ENCODE assay signal across 11 cellular contexts in genomic region chr11:88327061-88327460, GRCh38. TPM values are rescaled to one million over a fixed set of nuclear protein-coding genes. Genes with fewer than 3 reads are reported as not detected.
DNase-seq lines count a peak whose midpoint lies in the region; ATAC-seq and TF ChIP-seq lines count a peak whose summit lies in the region.
"Had no signal": no experiment of that assay in that cellular context is flagged by ENCODE, and none has a peak within 500 bp of the region (broad histone marks: within the 10 kb centered on the region; RNA-seq: fewer than 3 reads in every experiment).

No MANE protein-coding gene starts in this region.

- peaks cover 3% of the 10 kb centered on the region for H3K27me3 Mint-ChIP-seq in GM23338 (ENCODE audit: insufficient read depth, low read depth, poor library complexity)
- no peaks in the 10 kb centered on the region for H3K27me3 Mint-ChIP-seq in naive B cell
- H3K27me3 Mint-ChIP-seq: type B pancreatic cell had no signal

- H3K4me3 Mint-ChIP-seq in GM23338 = no peak overlapping the region
- no peak overlapping the region for H3K4me3 Mint-ChIP-seq in naive B cell

- peaks cover 31% of the 10 kb centered on the region for H3K36me3 ChIP-seq in GM23338 (ENCODE audit: insufficient read depth)

- H2AFZ ChIP-seq in GM23338 = no peak overlapping the region

- peak overlapping the region; percentile 53 for H3K4me2 ChIP-seq in GM23338

- H3K36me3 Mint-ChIP-seq in GM23338 (ENCODE audit: low read depth) (peaks cover 96% of the 10 kb centered on the region), naive B cell (peaks cover 10 to 32% of the 10 kb centered on the region in 2 donors)

- H4K20me1 ChIP-seq in GM23338 (replicated peaks; ENCODE audit: insufficient read depth) = peaks cover 70% of the 10 kb centered on the region

- H3K27ac Mint-ChIP-seq in GM23338 = no peak overlapping the region
- peak overlapping the region in 2 of 6 donors; percentile 28 to 53 for H3K27ac Mint-ChIP-seq in naive B cell
- H3K27ac Mint-ChIP-seq: type B pancreatic cell had no signal

- H3K4me1 Mint-ChIP-seq in GM23338 = peaks cover 91% of the 10 kb centered on the region
- peaks cover 18 to 46% (median 44%) of the 10 kb centered on the region in 3 donors for H3K4me1 Mint-ChIP-seq in naive B cell

- 0 out of 2 replicates have a peak overlapping the region, but pooled peaks have one; percentile 8 for H3K4me3 ChIP-seq in GM23338
- H3K4me3 ChIP-seq: ascending aorta had no signal

- no peaks in the 10 kb centered on the region for H3K9me2 ChIP-seq in GM23338 (ENCODE audit: insufficient read depth)

- H3K9me3 Mint-ChIP-seq in GM23338 = no peaks in the 10 kb centered on the region
- H3K9me3 Mint-ChIP-seq in naive B cell = peaks cover 0 to under 1% (median 0%) of the 10 kb centered on the region in 7 donors

- H3K27me3 ChIP-seq in GM23338 (ENCODE audit: insufficient read depth) = no peaks in the 10 kb centered on the region
- H3K27me3 ChIP-seq: ascending aorta had no signal

- DNase-seq in GM23338 (ENCODE audit: low spot score) (no peak), naive B cell (no peak), foreskin melanocyte (no peak), amniotic stem cell (lab: John Stamatoyannopoulos, UW) (no peak), RKO (ENCODE audit: low spot score) (no peak)
- DNase-seq: NCI-H510A had no signal

- peaks cover 71% of the 10 kb centered on the region for H3K4me1 ChIP-seq in GM23338 (ENCODE audit: insufficient read depth)

- no peaks in the 10 kb centered on the region for H3F3A ChIP-seq in GM23338 (replicated peaks; ENCODE audit: low read depth)

- TF ChIP-seq CTCF in GM23338 (conservative IDR thresholded peaks at IDR 0.05; ENCODE audit: low read depth in 2 of 2) = no peak

- ATAC-seq in GM19023 (IDR thresholded peaks at IDR 0.05; ENCODE audit: unreplicated experiment) (peak; percentile 47), GM23338 (no peak), HG03565 (IDR thresholded peaks at IDR 0.05; ENCODE audit: unreplicated experiment) (peak; percentile 51), naive B cell (ENCODE audit: low read depth in 2 of 2) (peak; percentile 16 to 56)
- ATAC-seq: sciatic nerve had no signal

- H3K27ac ChIP-seq in GM23338 (ENCODE audit: low read depth) = no peak overlapping the region

- H3K79me2 ChIP-seq in GM23338 (replicated peaks; ENCODE audit: insufficient read depth) = peaks cover 100% of the 10 kb centered on the region

TF ChIP-seq in GM23338, 12 proteins besides CTCF, POLR2A, EP300 and RAD21:
- TF ChIP-seq POLR2AphosphoS5 (IDR thresholded peaks at IDR 0.05; ENCODE audit: low read depth) (no peak), CREB1 (CRISPR knock-in tag; IDR thresholded peaks at IDR 0.05; ENCODE audit: low read depth) (no peak)

RNA-seq across cellular contexts. Expression of gene CTSC, which starts 10.5 kb away (rescaled TPM):
- 396 and 408 TPM in 2 replicates for total RNA-seq in GM23338 (2014; rRNA removed; shearing (Covaris generic))
- polyA plus RNA-seq in GM23338 (2016; fragmentation: Nextera tagmentation; extraction: Ambion mirVana) (432 and 444 TPM in 2 replicates), naive B cell (ENCODE audit: low read depth in 6 of 6) (10 to 100 TPM; 32.5 to 65.6 (median 39.0) TPM)
